ENCODE assay signal across 1 cellular context in the genomic region with DNA sequence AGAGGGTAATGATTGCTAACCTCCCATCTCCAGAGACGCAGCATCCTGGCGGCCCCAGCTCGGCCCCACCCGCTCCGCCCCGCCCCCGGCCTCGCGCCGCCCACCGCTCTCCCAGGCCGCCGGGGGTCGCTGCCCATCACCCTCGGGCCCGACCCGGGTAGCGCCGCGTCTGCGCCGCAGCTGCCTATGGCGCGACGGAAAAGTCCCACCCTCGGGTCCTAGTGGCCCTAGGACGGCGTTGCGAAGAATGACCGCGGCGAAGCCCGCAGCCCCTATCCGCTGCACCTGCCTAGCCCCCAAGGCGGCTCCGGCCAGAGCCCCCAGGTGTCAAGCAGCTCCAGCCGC.
TF ChIP-seq lines count a peak whose summit lies in the region.

No MANE protein-coding gene starts in this region.

TF ChIP-seq in neural cell, 6 proteins besides CTCF, POLR2A, EP300 and RAD21 (continued from another document):
- TF ChIP-seq REST (IDR thresholded peaks at IDR 0.05; ENCODE audit: borderline replicate concordance) (no peak), TAF1 (IDR thresholded peaks at IDR 0.05; ENCODE audit: low read depth) (no peak), MXI1 (conservative IDR thresholded peaks at IDR 0.05; ENCODE audit: poor library complexity, severe bottlenecking) (no peak)
TF ChIP-seq in neural cell: peak in this region for 0.
